1 cellular context compared by ENCODE assay signal in genomic region chr2:217396165-217396564, GRCh38.
TF ChIP-seq lines count a peak whose summit lies in the region.

No MANE protein-coding gene starts in this region.

TF ChIP-seq in IMR-90, 13 proteins besides CTCF, POLR2A, EP300 and RAD21 (continued from another document):
- TF ChIP-seq USF2 (IDR thresholded peaks at IDR 0.05; ENCODE audit: low read depth, low read length), result no peak
- no peak for TF ChIP-seq CEBPB (IDR thresholded peaks at IDR 0.05; ENCODE audit: low read depth, low read length)
- TF ChIP-seq MAZ (IDR thresholded peaks at IDR 0.05; ENCODE audit: borderline replicate concordance, low read depth, low read length), result no peak
- no peak for TF ChIP-seq CHD1 (IDR thresholded peaks at IDR 0.05; ENCODE audit: low read depth, low read length)
- TF ChIP-seq FOS (IDR thresholded peaks at IDR 0.05; ENCODE audit: low read depth, low read length), result no peak
TF ChIP-seq in IMR-90: peak in this region for 0.
